11 cellular contexts compared by ENCODE assay signal in the genomic region with DNA sequence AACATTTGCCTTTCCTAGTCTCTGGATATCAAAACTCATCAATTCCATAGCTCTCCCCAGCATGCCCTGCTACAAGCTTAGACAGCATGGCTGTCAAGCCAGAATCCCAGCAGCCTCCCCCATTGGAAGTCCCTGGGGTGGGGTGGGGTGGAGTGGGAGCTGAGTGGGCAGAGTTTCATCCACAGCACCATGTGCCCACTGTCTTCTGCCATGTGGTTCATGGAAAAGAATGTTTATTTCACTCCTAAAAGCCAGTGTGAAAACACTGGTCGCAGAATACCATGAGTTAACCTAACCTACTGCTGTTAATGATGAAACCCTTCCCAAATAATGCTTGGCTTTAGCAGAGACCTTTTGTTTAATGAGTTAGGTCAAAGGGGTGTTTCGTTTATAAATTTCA.
"Had no signal": no experiment of that assay in that cellular context is flagged by ENCODE, and none has a peak within 500 bp of the region (broad histone marks: within the 10 kb centered on the region; RNA-seq: fewer than 3 reads in every experiment).

No MANE protein-coding gene starts in this region.

- H3K9ac ChIP-seq: GM23248 had no signal

- H2AFZ ChIP-seq: GM23248 had no signal

- H3K4me3 ChIP-seq: GM23248, GM23338, HAP-1 had no signal

- H3K4me1 ChIP-seq: HAP-1 had no signal

- H3K36me3 ChIP-seq: HAP-1 had no signal

- H3K4me2 ChIP-seq: GM23338 had no signal

- DNase-seq: GM23248, GOT3, H7, H9, HCEC 1CT, HFFc6 had no signal

- FAIRE-seq: H1, H54 had no signal

- H3K27ac ChIP-seq: GM23248 had no signal

- H3K9me3 ChIP-seq: HAP-1 had no signal

- ATAC-seq: GM23338, HCT116 had no signal
